ENCODE assay signal across 8 cellular contexts in genomic region chr11:46296520-46297448, GRCh38. TPM values are rescaled to one million over a fixed set of nuclear protein-coding genes. Genes with fewer than 3 reads are reported as not detected.
DNase-seq lines count a peak whose midpoint lies in the region; ATAC-seq and TF ChIP-seq lines count a peak whose summit lies in the region.

No MANE protein-coding gene starts in this region.

- no peak overlapping the region for H3K9ac ChIP-seq in BLaER1
- peak overlapping the region; percentile 88 for H3K9ac ChIP-seq in IMR-90 (ENCODE audit: low read depth, low read length)

- in situ Hi-C loops in IMR-90 (cut with MboI; ENCODE audit: low sequenced_read_pairs), result no loop called here

- ATAC-seq in IMR-90 (ENCODE audit: low read depth) (peak; percentile 36), body of pancreas (no peak), GM21737 (IDR thresholded peaks at IDR 0.05; ENCODE audit: unreplicated experiment) (no peak)

- TF ChIP-seq POLR2A in IMR-90 (IDR thresholded peaks at IDR 0.05; ENCODE audit: low read depth, low read length) (peak; percentile 75), body of pancreas (IDR thresholded peaks at IDR 0.05) (no peak)

- no peak overlapping the region for H3K4me3 ChIP-seq in BLaER1
- no peak overlapping the region for H3K4me3 ChIP-seq in IMR-90 (ENCODE audit: insufficient read depth, low read depth, low read length)
- H3K4me3 ChIP-seq in body of pancreas, result no peak overlapping the region

- peak overlapping the region; percentile 99 for H3K23ac ChIP-seq in IMR-90 (ENCODE audit: low read depth, low read length)

- H3K27ac ChIP-seq in BLaER1 (no peak overlapping the region), IMR-90 (ENCODE audit: insufficient read depth, low read length) (peak overlapping the region; percentile 98), body of pancreas (peak overlapping the region in 2 of 4 donors; percentile 27 to 34)

- no peaks in the 10 kb centered on the region for H3K36me3 Mint-ChIP-seq in activated T-helper 2 cell treated with anti-CD3 and anti-CD28 coated beads, Interferon-gamma antibody, Interleukin-2, Interleukin-4, amounts not matched to agents 10 μg/mL and 5 μg/mL and 100 μg/mL, durations not matched to agents 14 hours and 24 hours and 36 hours (ENCODE audit: low read depth)

- peaks cover 8% of the 10 kb centered on the region for H3K27me3 ChIP-seq in BLaER1
- H3K27me3 ChIP-seq in IMR-90 (ENCODE audit: control insufficient read depth, insufficient read depth, low read length), result no peaks in the 10 kb centered on the region
- no peaks in the 10 kb centered on the region for H3K27me3 ChIP-seq in body of pancreas

- H2AFZ ChIP-seq in IMR-90 (replicated peaks; ENCODE audit: low read length, poor library complexity), result peak overlapping the region; percentile 78

- TF ChIP-seq CTCF in IMR-90 (conservative IDR thresholded peaks at IDR 0.05; ENCODE audit: low read depth, low read length) (peak; percentile 89), body of pancreas (IDR thresholded peaks at IDR 0.05) (peak in 3 of 7 experiments; percentile 6 to 34 (median 25))

- no peaks in the 10 kb centered on the region for H3K9me3 ChIP-seq in BLaER1
- H3K9me3 ChIP-seq in IMR-90 (ENCODE audit: control insufficient read depth, insufficient read depth, low read length), result no peaks in the 10 kb centered on the region
- H3K9me3 ChIP-seq in body of pancreas, result no peaks in the 10 kb centered on the region

- H2AK9ac ChIP-seq in IMR-90 (replicated peaks; ENCODE audit: low read depth, low read length, poor library complexity), result peak overlapping the region; percentile 98

- peaks cover 25% of the 10 kb centered on the region for H3K27me3 Mint-ChIP-seq in activated T-helper 2 cell treated with anti-CD3 and anti-CD28 coated beads, Interferon-gamma antibody, Interleukin-2, Interleukin-4, amounts not matched to agents 10 μg/mL and 5 μg/mL and 100 μg/mL, durations not matched to agents 14 hours and 24 hours and 36 hours (ENCODE audit: low read depth)

- H3K4me1 ChIP-seq in BLaER1, result peaks cover 12% of the 10 kb centered on the region
- peaks cover 60% of the 10 kb centered on the region for H3K4me1 ChIP-seq in IMR-90 (ENCODE audit: control insufficient read depth, insufficient read depth, low read length)
- peaks cover 32% of the 10 kb centered on the region for H3K4me1 ChIP-seq in body of pancreas

- peak overlapping the region; percentile 94 for H4K5ac ChIP-seq in IMR-90 (ENCODE audit: low read depth, low read length)

- H3K4me2 ChIP-seq in BLaER1 (peak overlapping the region; percentile 94), IMR-90 (ENCODE audit: low read depth, low read length) (peak overlapping the region; percentile 90)

- H2BK5ac ChIP-seq in IMR-90 (ENCODE audit: low read depth, low read length, poor library complexity, severe bottlenecking), result peak overlapping the region; percentile 94

- dilution Hi-C loops in IMR-90 (cut with HindIII; ENCODE audit: low sequenced_read_pairs, unreplicated experiment), result no loop called here

- CTCF ChIA-PET in IMR-90 (lab: Yijun Ruan, JAX), result interaction anchor here (0.9 to 4.3 kb wide), 6 partner anchors 10 to 57 kb away, joined by 3 to 31 read pairs (median 4); partner anchors contain the start of gene CREB3L1

- TF ChIP-seq RAD21 in IMR-90 (IDR thresholded peaks at IDR 0.05; ENCODE audit: low read length), result peak; percentile 71

- peak overlapping the region; percentile 92; the same call in 2 of the 3 replicates for H2BK15ac ChIP-seq in IMR-90 (ENCODE audit: low read depth, low read length)

- H3K27ac Mint-ChIP-seq in activated T-helper 2 cell treated with anti-CD3 and anti-CD28 coated beads, Interferon-gamma antibody, Interleukin-2, Interleukin-4, amounts not matched to agents 10 μg/mL and 5 μg/mL and 100 μg/mL, durations not matched to agents 14 hours and 24 hours and 36 hours, result no peak overlapping the region

- intact Hi-C loops in IMR-90 (cut with micrococcal nuclease) (loop anchor here (1.0 kb wide), 2 partner anchors 17 to 57 kb away; no protein-coding TSS in a partner anchor), body of pancreas (cut with DNase I) (no loop called here)
- intact Hi-C loops in activated T-helper 2 cell treated with anti-CD3 and anti-CD28 coated beads, Interferon-gamma antibody, Interleukin-2, Interleukin-4, amounts not matched to agents 10 μg/mL and 5 μg/mL and 100 μg/mL, durations not matched to agents 14 hours and 24 hours and 36 hours (cut with micrococcal nuclease), result no loop called here

- H4K20me1 ChIP-seq in BLaER1, result no peaks in the 10 kb centered on the region
- H4K20me1 ChIP-seq in IMR-90 (ENCODE audit: insufficient read depth, low read length), result peaks cover 29% of the 10 kb centered on the region

- peak overlapping the region; percentile 98 for H3K4ac ChIP-seq in IMR-90 (ENCODE audit: low read depth, low read length)

- peaks cover 27 to 70% of the 10 kb centered on the region in 2 experiments for H3K79me1 ChIP-seq in IMR-90 (ENCODE audit: low read depth in 1 of 2, low read length in 2 of 2)

- H4K91ac ChIP-seq in IMR-90 (ENCODE audit: insufficient read depth, low read depth, low read length), result peak overlapping the region; percentile 99

- no CpG with 5 or more reads among the region's 26 CpGs for WGBS in IMR-90 (ENCODE audit: extremely low coverage in 2 of 2, insufficient read length in 1 of 2), 2 experiments
- WGBS in body of pancreas, 2 donors, result 55 to 91% methylated on average over 5 to 22 of the region's 26 CpGs

- H2BK120ac ChIP-seq in IMR-90 (ENCODE audit: low read depth, low read length), result peak overlapping the region; percentile 98

- no peaks in the 10 kb centered on the region for H3K9me3 Mint-ChIP-seq in activated T-helper 2 cell treated with anti-CD3 and anti-CD28 coated beads, Interferon-gamma antibody, Interleukin-2, Interleukin-4, amounts not matched to agents 10 μg/mL and 5 μg/mL and 100 μg/mL, durations not matched to agents 14 hours and 24 hours and 36 hours

- H3K56ac ChIP-seq in IMR-90 (ENCODE audit: extremely low read depth, insufficient read depth, low read length), result peak overlapping the region; percentile 93

- peaks cover 29% of the 10 kb centered on the region for H3K9me1 ChIP-seq in IMR-90 (ENCODE audit: insufficient read depth, low read length)

- H3K36me3 ChIP-seq in BLaER1 (no peaks in the 10 kb centered on the region), IMR-90 (ENCODE audit: control insufficient read depth, insufficient read depth, low read length) (peaks cover 22% of the 10 kb centered on the region), body of pancreas (replicated peaks in 1 of 2; ENCODE audit: insufficient read depth in 1 of 2, low read depth in 2 of 2) (peaks cover 0 to 6% of the 10 kb centered on the region in 2 donors)

- peaks cover 7% of the 10 kb centered on the region for H3K4me1 Mint-ChIP-seq in activated T-helper 2 cell treated with anti-CD3 and anti-CD28 coated beads, Interferon-gamma antibody, Interleukin-2, Interleukin-4, amounts not matched to agents 10 μg/mL and 5 μg/mL and 100 μg/mL, durations not matched to agents 14 hours and 24 hours and 36 hours (ENCODE audit: low read depth)

- H3K14ac ChIP-seq in IMR-90 (replicated peaks; ENCODE audit: low read depth, low read length), result peak overlapping the region; percentile 96

- peak overlapping the region; percentile 95 for H3K18ac ChIP-seq in IMR-90 (ENCODE audit: low read depth, low read length)

- H2AK5ac ChIP-seq in IMR-90 (ENCODE audit: low read depth, low read length), result peak overlapping the region; percentile 99

- DNase-seq in IMR-90, result peak; percentile 98
- peak in 3 of 4 donors; percentile 43 to 70 (median 51) for DNase-seq in body of pancreas
- peak; percentile 83 for DNase-seq in left kidney (ENCODE audit: low read depth, low spot score)
- no peak for DNase-seq in DMS53 treated with DMSO at 0.1 percent for 48 hours (lab: John Stamatoyannopoulos, UW; ENCODE audit: unreplicated experiment)
- DNase-seq in activated T-helper 2 cell treated with anti-CD3 and anti-CD28 coated beads, Interferon-gamma antibody, Interleukin-2, Interleukin-4, amounts not matched to agents 10 μg/mL and 5 μg/mL and 100 μg/mL, durations not matched to agents 14 hours and 24 hours and 36 hours (ENCODE audit: low spot score), result no peak
- DNase-seq in SKM-1 (lab: John Stamatoyannopoulos, UW; ENCODE audit: unreplicated experiment), result no peak

- POLR2A ChIA-PET in IMR-90 (lab: Charles Lee; ENCODE audit: unreplicated experiment), result interaction anchor here (0.6 to 1.2 kb wide), 3 partner anchors 48 to 174 kb away, joined by 4 to 9 read pairs (median 5); no protein-coding TSS in a partner anchor

- no peak overlapping the region for H3K4me3 Mint-ChIP-seq in activated T-helper 2 cell treated with anti-CD3 and anti-CD28 coated beads, Interferon-gamma antibody, Interleukin-2, Interleukin-4, amounts not matched to agents 10 μg/mL and 5 μg/mL and 100 μg/mL, durations not matched to agents 14 hours and 24 hours and 36 hours (ENCODE audit: low read depth)

- peak overlapping the region; percentile 95 for H2BK20ac ChIP-seq in IMR-90 (ENCODE audit: low read depth, low read length)

- BruUV-seq in IMR-90 (replicated peaks; lab: Mats Ljungman, UMichigan), result no TSS peak

- H4K8ac ChIP-seq in IMR-90 (ENCODE audit: low read depth in 2 of 2, low read length in 2 of 2), result peak overlapping the region; percentile 89 to 97

TF ChIP-seq in IMR-90, 13 proteins besides CTCF, POLR2A, EP300 and RAD21 (continues in another document):
- peak; percentile 53; the same call in 1 of the 2 replicates for TF ChIP-seq BHLHE40 (IDR thresholded peaks at IDR 0.05; ENCODE audit: low read depth, low read length)
- TF ChIP-seq RCOR1 (IDR thresholded peaks at IDR 0.05; ENCODE audit: insufficient replicate concordance, low read length), result no peak
- TF ChIP-seq FOS (IDR thresholded peaks at IDR 0.05; ENCODE audit: low read depth, low read length), result peak; percentile 87
- TF ChIP-seq MAZ (IDR thresholded peaks at IDR 0.05; ENCODE audit: borderline replicate concordance, low read depth, low read length), result peak; percentile 99
- peak; percentile 38; the same call in 1 of the 2 replicates for TF ChIP-seq CEBPB (IDR thresholded peaks at IDR 0.05; ENCODE audit: low read depth, low read length)

RNA-seq across cellular contexts. Expression of gene CREB3L1, which starts 19.3 kb away (rescaled TPM):
- total RNA-seq in IMR-90 (2012; rRNA removed) (8.1 and 10.0 TPM in 2 replicates), body of pancreas (10 to 100 TPM; 20.8 to 22.7 TPM)
- 76.9 and 82.3 TPM in 2 replicates for polyA plus RNA-seq in IMR-90 (2012; rRNA removed)
- 85.0 and 112 TPM in 2 replicates for polyA plus RNA-seq in IMR-90 (2012; cell fraction: cytosol; rRNA removed)
- 50.1 and 52.2 TPM in 2 replicates for polyA plus RNA-seq in IMR-90 (2012; cell fraction: nucleus; rRNA removed; ENCODE audit: low replicate concordance)
- total RNA-seq in activated T-helper 2 cell treated with anti-CD3 and anti-CD28 coated beads, Interferon-gamma antibody, Interleukin-2, Interleukin-4, amounts not matched to agents 10 μg/mL and 5 μg/mL and 100 μg/mL, durations not matched to agents 14 hours and 24 hours and 36 hours, result not detected in 2 replicates

RNA-seq across cellular contexts. Expression of gene DGKZ, which starts 50.5 kb away (rescaled TPM):
- total RNA-seq in IMR-90 (2012; rRNA removed) (43.0 and 46.8 TPM in 2 replicates), body of pancreas (10 to 100 TPM; 79.4 to 86.4 TPM)
- 62.0 and 68.0 TPM in 2 replicates for polyA plus RNA-seq in IMR-90 (2012; rRNA removed)
- polyA plus RNA-seq in IMR-90 (2012; cell fraction: cytosol; rRNA removed), result 52.8 and 75.7 TPM in 2 replicates
- polyA plus RNA-seq in IMR-90 (2012; cell fraction: nucleus; rRNA removed; ENCODE audit: low replicate concordance), result 126 and 364 TPM in 2 replicates
- total RNA-seq in activated T-helper 2 cell treated with anti-CD3 and anti-CD28 coated beads, Interferon-gamma antibody, Interleukin-2, Interleukin-4, amounts not matched to agents 10 μg/mL and 5 μg/mL and 100 μg/mL, durations not matched to agents 14 hours and 24 hours and 36 hours, result 82.3 and 86.1 TPM in 2 replicates

Comparison
In these comparisons a context has a peak if more than half of its experiments do, and no peak if none do; other contexts are left out.
1. DNase-seq: peak in IMR-90 (single experiment), body of pancreas (3 of 4) and left kidney (single experiment); none in DMS53 treated with DMSO at 0.1 percent for 48 hours (single experiment), activated T-helper 2 cell treated with anti-CD3 and anti-CD28 coated beads, Interferon-gamma antibody, Interleukin-2, Interleukin-4, amounts not matched to agents 10 μg/mL and 5 μg/mL and 100 μg/mL, durations not matched to agents 14 hours and 24 hours and 36 hours (single experiment) and SKM-1 (single experiment).